Comparison of ENCODE assay signal across 8 cellular contexts in genomic region chr12:12719496-12719895, GRCh38. TPM values are rescaled to one million over a fixed set of nuclear protein-coding genes. Genes with fewer than 3 reads are reported as not detected.
DNase-seq lines count a peak whose midpoint lies in the region; ATAC-seq and TF ChIP-seq lines count a peak whose summit lies in the region.

No MANE protein-coding gene starts in this region.

- peaks cover 57 to 66% of the 10 kb centered on the region in 2 experiments for H3K4me1 ChIP-seq in neutrophil (ENCODE audit: control insufficient read depth in 1 of 2, insufficient read depth in 1 of 2, low read depth in 1 of 2, low read length in 1 of 2)

- H3K4me1 Mint-ChIP-seq in activated T-cell treated with anti-CD3 and anti-CD28 coated beads, Interleukin-2, amount 50 U/mL, for 24 hours (ENCODE audit: low read depth): peaks cover 61% of the 10 kb centered on the region
- peaks cover 34 to 53% of the 10 kb centered on the region in 2 donors for H3K4me1 Mint-ChIP-seq in effector memory CD8-positive, alpha-beta T cell (ENCODE audit: low read depth in 2 of 2)

- no peaks in the 10 kb centered on the region for H3K9me3 Mint-ChIP-seq in activated T-cell treated with anti-CD3 and anti-CD28 coated beads, Interleukin-2, amount 50 U/mL, for 24 hours
- H3K9me3 Mint-ChIP-seq in effector memory CD8-positive, alpha-beta T cell: no peaks in the 10 kb centered on the region

- H3K27me3 Mint-ChIP-seq in activated T-cell treated with anti-CD3 and anti-CD28 coated beads, Interleukin-2, amount 50 U/mL, for 24 hours: no peaks in the 10 kb centered on the region
- H3K27me3 Mint-ChIP-seq in effector memory CD8-positive, alpha-beta T cell: no peaks in the 10 kb centered on the region

- H3K36me3 Mint-ChIP-seq in activated T-cell treated with anti-CD3 and anti-CD28 coated beads, Interleukin-2, amount 50 U/mL, for 24 hours (ENCODE audit: low read depth): peaks cover 72% of the 10 kb centered on the region
- H3K36me3 Mint-ChIP-seq in effector memory CD8-positive, alpha-beta T cell (ENCODE audit: insufficient read depth): peaks cover 92% of the 10 kb centered on the region

- ATAC-seq in effector memory CD8-positive, alpha-beta T cell (replicated peaks): no peak
- no peak for ATAC-seq in GM19035 (IDR thresholded peaks at IDR 0.05; ENCODE audit: unreplicated experiment)

- no peak for TF ChIP-seq CTCF in neutrophil (IDR thresholded peaks at IDR 0.05)

- H3K36me3 ChIP-seq in neutrophil: peaks cover 36% of the 10 kb centered on the region

- peak overlapping the region; percentile 95 for H3K27ac ChIP-seq in neutrophil

- DNase-seq in activated T-cell treated with anti-CD3 and anti-CD28 coated beads, Interleukin-2, amount 50 U/mL, for 24 hours: no peak
- no peak for DNase-seq in activated T-cell treated with anti-CD3 and anti-CD28 coated beads, Interleukin-2, amount 50 U/mL, for 1 hour
- no peak for DNase-seq in effector memory CD8-positive, alpha-beta T cell
- DNase-seq in stimulated activated CD4-positive, alpha-beta T cell treated with anti-CD3 and anti-CD28 coated beads, Interleukin-2, amount 100 ng/mL, for 24 hours: no peak
- DNase-seq in cortex of kidney (lab: John Stamatoyannopoulos, UW): no peak

- no peaks in the 10 kb centered on the region for H3K9me3 ChIP-seq in neutrophil

- peak overlapping the region; percentile 98 for H3K4me3 Mint-ChIP-seq in activated T-cell treated with anti-CD3 and anti-CD28 coated beads, Interleukin-2, amount 50 U/mL, for 24 hours
- peak overlapping the region; percentile 99 for H3K4me3 Mint-ChIP-seq in effector memory CD8-positive, alpha-beta T cell

- peak overlapping the region; percentile 91 for H3K4me3 ChIP-seq in neutrophil (ENCODE audit: low read depth in 1 of 2, low read length in 1 of 2)

- H3K27me3 ChIP-seq in neutrophil: no peaks in the 10 kb centered on the region

- peak overlapping the region; percentile 97 for H3K27ac Mint-ChIP-seq in activated T-cell treated with anti-CD3 and anti-CD28 coated beads, Interleukin-2, amount 50 U/mL, for 24 hours
- H3K27ac Mint-ChIP-seq in effector memory CD8-positive, alpha-beta T cell: peak overlapping the region; percentile 100

TF ChIP-seq in PFSK-1, 5 proteins besides CTCF, POLR2A, EP300 and RAD21:
- TF ChIP-seq TAF1 (IDR thresholded peaks at IDR 0.05; ENCODE audit: borderline replicate concordance, insufficient read depth, low read length): peak; percentile 16; the same call in 1 of the 2 replicates
- no peak for TF ChIP-seq REST (IDR thresholded peaks at IDR 0.05; ENCODE audit: insufficient read depth in 1 of 2, low read depth in 2 of 2, low read length in 2 of 2)

RNA-seq across cellular contexts. Expression of gene CDKN1B, which starts 2.3 kb away (rescaled TPM):
- 30.5 TPM for polyA plus RNA-seq in PFSK-1 (2012; ENCODE audit: insufficient read length, low read depth)

RNA-seq across cellular contexts. Expression of gene GPR19, which starts 23.5 kb away (rescaled TPM):
- 0.53 TPM for polyA plus RNA-seq in PFSK-1 (2012; ENCODE audit: insufficient read length, low read depth)
